26 cellular contexts compared by ENCODE assay signal in the genomic region with DNA sequence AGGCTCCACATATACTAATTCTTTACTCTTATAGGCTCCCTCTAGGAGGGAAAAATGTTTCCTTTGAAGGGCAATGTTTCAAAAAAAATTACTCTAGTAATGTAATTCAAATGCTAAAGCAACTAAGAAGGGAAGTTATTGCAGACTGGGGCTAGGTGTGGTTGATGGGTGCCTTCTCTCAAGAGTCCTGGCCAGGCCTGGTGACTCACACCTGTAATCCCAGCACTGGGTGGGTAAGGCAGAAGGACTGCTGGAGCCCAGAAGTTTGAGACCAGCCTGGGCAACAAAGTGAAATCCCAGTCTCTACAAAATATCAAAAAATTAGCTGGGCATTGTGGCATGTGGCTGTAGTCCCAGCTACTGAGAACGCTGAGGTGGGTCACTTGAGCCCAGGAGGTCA. TPM values are rescaled to one million over a fixed set of nuclear protein-coding genes. Genes with fewer than 3 reads are reported as not detected.
DNase-seq lines count a peak whose midpoint lies in the region; ATAC-seq and TF ChIP-seq lines count a peak whose summit lies in the region.
"Had no signal": no experiment of that assay in that cellular context is flagged by ENCODE, and none has a peak within 500 bp of the region (broad histone marks: within the 10 kb centered on the region; RNA-seq: fewer than 3 reads in every experiment).

No MANE protein-coding gene starts in this region.

- DNase-seq in EL = peak; percentile 7
- DNase-seq in HT1080 (ENCODE audit: low read depth) = peak; percentile 41
- peak; percentile 55 for DNase-seq in mammary epithelial cell
- DNase-seq in mucosa of descending colon = no peak
- DNase-seq in osteocyte (ENCODE audit: extremely low spot score, unreplicated experiment) = no peak
- DNase-seq in nucleus accumbens (lab: John Stamatoyannopoulos, UW) = no peak
- DNase-seq in HCEC 1CT = no peak
- DNase-seq: activated CD4-positive, alpha-beta T cell treated with anti-CD3 and anti-CD28 coated beads, Interleukin-2, amount 50 U/mL, for 1 hour; activated CD8-positive, alpha-beta memory T cell treated with anti-CD3 and anti-CD28 coated beads, Interleukin-2, amount 10 ng/mL, durations not matched to agents 7 days and 5 days; activated naive CD4-positive, alpha-beta T cell treated with anti-CD3 and anti-CD28 coated beads, Interleukin-2, amount 10 ng/mL, durations not matched to agents 7 days and 5 days; activated T-cell treated with anti-CD3 and anti-CD28 coated beads, Interleukin-2, amount 50 U/mL, for 72 hours; amniotic stem cell; endodermal cell; GOT3; kidney; NCI-H1105 treated with DMSO at 0.1 percent for 48 hours; NCI-H2029 treated with DMSO at 0.1 percent for 48 hours; NCI-H345; NCI-H748 treated with DMSO at 0.1 percent for 48 hours; stimulated activated CD4-positive, alpha-beta T cell treated with anti-CD3 and anti-CD28 coated beads, Interleukin-1b, Interleukin-23, amount 100 ng/mL, for 48 hours had no signal

- no peaks in the 10 kb centered on the region for H3K4me1 ChIP-seq in mammary epithelial cell (ENCODE audit: insufficient read depth, low read length)
- no peaks in the 10 kb centered on the region for H3K4me1 ChIP-seq in mucosa of descending colon (ENCODE audit: low read depth)
- H3K4me1 ChIP-seq: prostate gland had no signal

- H3K36me3 ChIP-seq in mammary epithelial cell (ENCODE audit: insufficient read depth, low read length) (peaks cover 6% of the 10 kb centered on the region), mucosa of descending colon (ENCODE audit: low read depth) (peaks cover 8% of the 10 kb centered on the region)
- H3K36me3 ChIP-seq: prostate gland had no signal

- peaks cover 31% of the 10 kb centered on the region for H3K36me3 Mint-ChIP-seq in osteocyte (ENCODE audit: unreplicated experiment)

- CTCF ChIA-PET in mammary epithelial cell (lab: Charles Lee; ENCODE audit: low non-redundant PET) = no interaction called here

- H3K4me2 ChIP-seq in mammary epithelial cell (ENCODE audit: insufficient read depth, low read depth, low read length) = no peak overlapping the region

- no peak overlapping the region for H3K27ac ChIP-seq in mammary epithelial cell (ENCODE audit: insufficient read depth, low read depth, low read length)
- H3K27ac ChIP-seq: C4-2B, coronary artery, prostate gland, skin epidermis had no signal

- H3K27me3 ChIP-seq in mammary epithelial cell (ENCODE audit: insufficient read depth, low read length) = no peaks in the 10 kb centered on the region

- H3K9ac ChIP-seq in mammary epithelial cell (ENCODE audit: insufficient read depth, low read length) = no peak overlapping the region

- no peaks in the 10 kb centered on the region for H3K9me3 Mint-ChIP-seq in osteocyte (ENCODE audit: unreplicated experiment)
- H3K9me3 Mint-ChIP-seq: activated naive CD4-positive, alpha-beta T cell treated with anti-CD3 and anti-CD28 coated beads, Interleukin-2, amount 10 ng/mL, durations not matched to agents 7 days and 5 days; activated T-cell treated with anti-CD3 and anti-CD28 coated beads, Interleukin-2, amount 50 U/mL, for 72 hours; endodermal cell; T-helper 2 cell treated with Interferon-gamma antibody and Interleukin-4, amounts not matched to agents 5 μg/mL and 100 μg/mL, for 36 hours had no signal

- TF ChIP-seq CTCF in mammary epithelial cell (conservative IDR thresholded peaks at IDR 0.05 in 1 of 2, IDR thresholded peaks at IDR 0.05 in 1 of 2; ENCODE audit: extremely low read depth in 1 of 2, insufficient read depth in 1 of 2, low read depth in 1 of 2, low read length in 2 of 2) (no peak), mucosa of descending colon (IDR thresholded peaks at IDR 0.05) (no peak), osteocyte (IDR thresholded peaks at IDR 0.05) (no peak)

- no peak overlapping the region for H3K27ac Mint-ChIP-seq in osteocyte (ENCODE audit: unreplicated experiment)
- H3K27ac Mint-ChIP-seq: activated CD8-positive, alpha-beta memory T cell treated with anti-CD3 and anti-CD28 coated beads, Interleukin-2, amount 10 ng/mL, durations not matched to agents 7 days and 5 days; activated naive CD4-positive, alpha-beta T cell treated with anti-CD3 and anti-CD28 coated beads, Interleukin-2, amount 10 ng/mL, durations not matched to agents 7 days and 5 days; activated T-cell treated with anti-CD3 and anti-CD28 coated beads, Interleukin-2, amount 50 U/mL, for 72 hours; endodermal cell; T-helper 2 cell treated with Interferon-gamma antibody and Interleukin-4, amounts not matched to agents 5 μg/mL and 100 μg/mL, for 36 hours had no signal

- dilution Hi-C loops in mammary epithelial cell (cut with HindIII; ENCODE audit: low sequenced_read_pairs) = no loop called here

- no peaks in the 10 kb centered on the region for H4K20me1 ChIP-seq in mammary epithelial cell (ENCODE audit: insufficient read depth, low read length)

- H3K9me3 ChIP-seq in mammary epithelial cell (replicated peaks; ENCODE audit: insufficient read depth, low read length) (no peaks in the 10 kb centered on the region), mucosa of descending colon (no peaks in the 10 kb centered on the region)
- H3K9me3 ChIP-seq: prostate gland had no signal

- H3K79me2 ChIP-seq in mammary epithelial cell (ENCODE audit: insufficient read depth, low read length) = no peaks in the 10 kb centered on the region

- H3K4me1 Mint-ChIP-seq in osteocyte (ENCODE audit: unreplicated experiment) = no peaks in the 10 kb centered on the region
- H3K4me1 Mint-ChIP-seq: activated CD8-positive, alpha-beta memory T cell treated with anti-CD3 and anti-CD28 coated beads, Interleukin-2, amount 10 ng/mL, durations not matched to agents 7 days and 5 days; activated naive CD4-positive, alpha-beta T cell treated with anti-CD3 and anti-CD28 coated beads, Interleukin-2, amount 10 ng/mL, durations not matched to agents 7 days and 5 days; endodermal cell had no signal

- no peak overlapping the region for H3K4me3 Mint-ChIP-seq in osteocyte (ENCODE audit: unreplicated experiment)
- H3K4me3 Mint-ChIP-seq: activated CD8-positive, alpha-beta memory T cell treated with anti-CD3 and anti-CD28 coated beads, Interleukin-2, amount 10 ng/mL, durations not matched to agents 7 days and 5 days; activated naive CD4-positive, alpha-beta T cell treated with anti-CD3 and anti-CD28 coated beads, Interleukin-2, amount 10 ng/mL, durations not matched to agents 7 days and 5 days; activated T-cell treated with anti-CD3 and anti-CD28 coated beads, Interleukin-2, amount 50 U/mL, for 72 hours; endodermal cell; T-helper 2 cell treated with Interferon-gamma antibody and Interleukin-4, amounts not matched to agents 5 μg/mL and 100 μg/mL, for 36 hours had no signal

- no TSS peak for BruUV-seq in mammary epithelial cell (replicated peaks; lab: Mats Ljungman, UMichigan)

- H3K27me3 Mint-ChIP-seq in osteocyte (ENCODE audit: unreplicated experiment) = no peaks in the 10 kb centered on the region
- H3K27me3 Mint-ChIP-seq: activated CD8-positive, alpha-beta memory T cell treated with anti-CD3 and anti-CD28 coated beads, Interleukin-2, amount 10 ng/mL, durations not matched to agents 7 days and 5 days; activated naive CD4-positive, alpha-beta T cell treated with anti-CD3 and anti-CD28 coated beads, Interleukin-2, amount 10 ng/mL, durations not matched to agents 7 days and 5 days had no signal

- no peak overlapping the region for H2AFZ ChIP-seq in mammary epithelial cell (ENCODE audit: low read depth, low read length)

- in situ Hi-C loops in mammary epithelial cell (cut with MboI; ENCODE audit: low sequenced_read_pairs in 2 of 2) = no loop called here

- peak; percentile 74 for ATAC-seq in mucosa of descending colon
- ATAC-seq: activated CD8-positive, alpha-beta memory T cell treated with anti-CD3 and anti-CD28 coated beads, Interleukin-2, amount 10 ng/mL, durations not matched to agents 7 days and 5 days; activated T-cell treated with anti-CD3 and anti-CD28 coated beads, Interleukin-2, amount 50 U/mL, for 72 hours had no signal

- H3K4me3 ChIP-seq in mammary epithelial cell (replicated peaks in 1 of 3; ENCODE audit: insufficient read depth in 1 of 3, low read depth in 2 of 3, low read length in 3 of 3) (no peak overlapping the region), mucosa of descending colon (no peak overlapping the region)
- H3K4me3 ChIP-seq: coronary artery, lung, prostate gland, skin epidermis had no signal

- intact Hi-C loops in mammary epithelial cell (cut with micrococcal nuclease) (no loop called here), mucosa of descending colon (cut with DNase I, micrococcal nuclease) (no loop called here)

- 93% methylated on average over 1 of the region's 1 CpG for WGBS in mammary epithelial cell (ENCODE audit: low coverage, missing lambda C conversion rate)

RNA-seq across cellular contexts. Expression of a gene that starts 31.2 kb away (rescaled TPM):
- not detected in 2 replicates for total RNA-seq in HT1080 (2014; rRNA removed; shearing (Covaris generic))
- polyA plus RNA-seq in HT1080 (2015; cell fraction: cytosol; rRNA removed) = not detected in 2 replicates
- not detected in 2 replicates for polyA plus RNA-seq in HT1080 (2015; cell fraction: nucleus; rRNA removed)
- total RNA-seq in mammary epithelial cell = 1 to 10 TPM; 1.2 to 3.0 TPM
- 0.05 TPM for polyA plus RNA-seq in mammary epithelial cell
- polyA minus RNA-seq in mammary epithelial cell = not detected
- 1 to 10 TPM in 1 of 3 donors, under 1 TPM in 1, not detected in 1; 0.31 to 1.0 TPM for total RNA-seq in mucosa of descending colon
- total RNA-seq in osteocyte = 0.37 and 0.83 TPM in 2 replicates
- total RNA-seq: prostate gland had no signal

Comparison
In these comparisons a context has a peak if more than half of its experiments do, and no peak if none do; other contexts are left out.
1. DNase-seq: peak in EL (single experiment), HT1080 (single experiment) and mammary epithelial cell (single experiment); none in mucosa of descending colon (0 of 3), osteocyte (single experiment), nucleus accumbens (0 of 56) and HCEC 1CT (single experiment).